ENCODE assay signal across 1 cellular context in the genomic region with DNA sequence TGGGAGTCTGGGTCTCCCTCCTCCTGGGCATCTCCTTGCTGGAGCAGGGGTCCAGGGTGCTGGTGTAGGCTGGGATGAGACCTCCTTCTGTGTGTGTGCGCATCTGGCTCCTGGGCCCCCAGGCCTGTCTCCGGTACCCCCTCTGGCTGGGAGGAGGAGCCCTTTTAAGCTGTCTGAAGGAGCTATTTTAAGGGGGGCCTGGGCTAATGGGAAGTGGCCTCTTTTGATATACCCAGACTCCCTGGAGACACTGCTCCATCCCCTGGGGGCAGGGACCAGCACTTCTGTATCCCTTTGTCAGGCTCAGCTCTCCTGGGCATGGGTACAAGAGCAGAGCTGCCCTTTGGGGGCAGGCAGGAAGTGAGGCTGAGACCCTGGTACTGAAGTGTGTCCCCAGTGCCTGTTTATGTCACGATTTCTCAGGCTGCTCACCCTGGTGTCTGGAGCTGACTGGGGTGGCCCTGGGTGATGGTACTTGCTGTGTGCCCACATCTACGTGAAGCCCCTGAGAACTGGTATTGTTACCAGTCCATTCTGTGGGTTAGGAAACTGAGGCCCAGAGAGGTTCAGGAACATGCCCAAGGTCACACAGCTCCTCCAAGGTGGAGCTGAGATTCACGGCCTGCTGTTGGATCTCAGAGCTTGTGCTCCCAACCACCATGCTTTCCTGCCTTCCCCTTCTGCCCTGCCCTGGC.
TF ChIP-seq lines count a peak whose summit lies in the region.

No MANE protein-coding gene starts in this region.

TF ChIP-seq in K562, 482 proteins besides CTCF, POLR2A, EP300 and RAD21:
- TF ChIP-seq KDM1A (IDR thresholded peaks at IDR 0.05), result peak in 1 of 2 experiments; percentile 56; a peak in 3 of 4 replicates
- TF ChIP-seq ZFP36 (IDR thresholded peaks at IDR 0.05; ENCODE audit: low read depth, low read length, partially characterized antibody), result peak; percentile 82
- TF ChIP-seq RBM25 (IDR thresholded peaks at IDR 0.05; ENCODE audit: low read depth, low read length, severe bottlenecking), result peak; percentile 90
- no peak for TF ChIP-seq ZNF232 (CRISPR knock-in tag; IDR thresholded peaks at IDR 0.05)
- no peak for TF ChIP-seq JUND (IDR thresholded peaks at IDR 0.05; ENCODE audit: borderline replicate concordance, low read depth, low read length)
- TF ChIP-seq JUND (tag; IDR thresholded peaks at IDR 0.05; ENCODE audit: borderline replicate concordance, low read depth, low read length), result no peak
- TF ChIP-seq BCOR (IDR thresholded peaks at IDR 0.05), result peak; percentile 86
- no peak for TF ChIP-seq ZNF224 (CRISPR knock-in tag; IDR thresholded peaks at IDR 0.05)
- peak; percentile 63; the same call in 1 of the 2 replicates for TF ChIP-seq SMARCA5 (IDR thresholded peaks at IDR 0.05)
